10 cellular contexts compared by ENCODE assay signal in genomic region chr19:14113762-14114414, GRCh38. TPM values are rescaled to one million over a fixed set of nuclear protein-coding genes. Genes with fewer than 3 reads are reported as not detected.
DNase-seq lines count a peak whose midpoint lies in the region; ATAC-seq and TF ChIP-seq lines count a peak whose summit lies in the region.
"Had no signal": no experiment of that assay in that cellular context is flagged by ENCODE, and none has a peak within 500 bp of the region (broad histone marks: within the 10 kb centered on the region; RNA-seq: fewer than 3 reads in every experiment).

No MANE protein-coding gene starts in this region.

- intact Hi-C loops in MCF 10A (cut with micrococcal nuclease), result no loop called here

- POLR2A ChIA-PET in MCF 10A (lab: Yijun Ruan, JAX), result interaction anchor here (0.6 kb wide), 1 partner anchor 108 kb away, joined by 3 read pairs; no protein-coding TSS in a partner anchor

- TF ChIP-seq CTCF in GM12874 (IDR thresholded peaks at IDR 0.05; ENCODE audit: insufficient read depth, low read depth, low read length) (peak; percentile 52), MCF 10A (IDR thresholded peaks at IDR 0.05; ENCODE audit: unreplicated experiment) (peak; percentile 35)

- H3K27ac Mint-ChIP-seq in MCF 10A (ENCODE audit: low read depth, unreplicated experiment), result no peak overlapping the region
- peak overlapping the region in 2 of 6 donors; percentile 50 to 85 for H3K27ac Mint-ChIP-seq in naive B cell

- ATAC-seq in naive B cell (ENCODE audit: low read depth in 2 of 2), result no peak
- ATAC-seq in HG02852 (IDR thresholded peaks at IDR 0.05; ENCODE audit: unreplicated experiment), result no peak
- no peak for ATAC-seq in GM18511 (IDR thresholded peaks at IDR 0.05; ENCODE audit: unreplicated experiment)

- H3K9me3 Mint-ChIP-seq in MCF 10A (ENCODE audit: unreplicated experiment), result no peaks in the 10 kb centered on the region
- no peaks in the 10 kb centered on the region for H3K9me3 Mint-ChIP-seq in naive B cell
- H3K9me3 Mint-ChIP-seq: IgD-negative memory B cell had no signal

- H3K4me3 Mint-ChIP-seq in MCF 10A (ENCODE audit: unreplicated experiment) (no peak overlapping the region), naive B cell (peak overlapping the region in 2 of 8 donors; percentile 3 to 84)

- peak; percentile 81 for DNase-seq in SK-MEL-5 (ENCODE audit: low read depth, low spot score)
- no peak for DNase-seq in MCF 10A (ENCODE audit: unreplicated experiment)
- peak; percentile 30 for DNase-seq in naive B cell
- DNase-seq in NCI-H524 treated with DMSO at 0.1 percent for 48 hours (lab: John Stamatoyannopoulos, UW), result no peak
- no peak for DNase-seq in GF-D8 (lab: John Stamatoyannopoulos, UW)

- H3K27me3 Mint-ChIP-seq in MCF 10A (ENCODE audit: insufficient read depth, unreplicated experiment) (no peaks in the 10 kb centered on the region), naive B cell (no peaks in the 10 kb centered on the region)
- H3K27me3 Mint-ChIP-seq: IgD-negative memory B cell had no signal

- CTCF ChIA-PET in MCF 10A (lab: Yijun Ruan, JAX), result interaction anchor here (0.9 to 1.4 kb wide), 5 partner anchors 12 to 342 kb away, joined by 3 to 6 read pairs (median 3); no protein-coding TSS in a partner anchor

- BruUV-seq in MCF 10A (replicated peaks; lab: Mats Ljungman, UMichigan), result no TSS peak

- H3K4me1 Mint-ChIP-seq in MCF 10A (ENCODE audit: insufficient read depth, unreplicated experiment), result peaks cover 14% of the 10 kb centered on the region
- H3K4me1 Mint-ChIP-seq in naive B cell, result peaks cover 37 to 41% (median 40%) of the 10 kb centered on the region in 3 donors

- in situ Hi-C loops in SK-MEL-5 (cut with HindIII; ENCODE audit: low pct_unique_long_range_greater_than_20kb, low sequenced_read_pairs), result no loop called here

- H3K36me3 Mint-ChIP-seq in MCF 10A (ENCODE audit: insufficient read depth, unreplicated experiment), result peaks cover 5% of the 10 kb centered on the region
- no peaks in the 10 kb centered on the region for H3K36me3 Mint-ChIP-seq in naive B cell

RNA-seq across cellular contexts. Expression of gene PRKACA, which starts 3.7 kb away (rescaled TPM):
- total RNA-seq in SK-MEL-5 (2014; rRNA removed; shearing (Covaris generic)), result 15.3 and 19.7 TPM in 2 replicates
- 74.2 and 76.6 TPM in 2 replicates for polyA plus RNA-seq in SK-MEL-5 (2015; cell fraction: cytosol; rRNA removed)
- 12.4 and 21.6 TPM in 2 replicates for polyA plus RNA-seq in SK-MEL-5 (2015; cell fraction: nucleus; rRNA removed)
- total RNA-seq in MCF 10A (2022), result 44.7 and 49.8 TPM in 2 replicates
- 1 to 10 TPM in 3 of 6 donors, under 1 TPM in 2, not detected in 1; 0.60 to 3.1 (median 1.2) TPM for polyA plus RNA-seq in naive B cell (ENCODE audit: low read depth in 6 of 6)

RNA-seq across cellular contexts. Expression of gene ASF1B, which starts 22.5 kb away (rescaled TPM):
- 16.6 TPM in 2 replicates for total RNA-seq in SK-MEL-5 (2014; rRNA removed; shearing (Covaris generic))
- polyA plus RNA-seq in SK-MEL-5 (2015; cell fraction: cytosol; rRNA removed), result 22.5 and 24.1 TPM in 2 replicates
- 4.2 and 6.0 TPM in 2 replicates for polyA plus RNA-seq in SK-MEL-5 (2015; cell fraction: nucleus; rRNA removed)
- total RNA-seq in MCF 10A (2022), result 6.5 and 7.0 TPM in 2 replicates
- 1 to 10 TPM; 1.8 to 4.1 (median 2.5) TPM for polyA plus RNA-seq in naive B cell (ENCODE audit: low read depth in 6 of 6)

RNA-seq across cellular contexts. Expression of gene SAMD1, which starts 23.3 kb away (rescaled TPM):
- 17.2 and 25.9 TPM in 2 replicates for total RNA-seq in SK-MEL-5 (2014; rRNA removed; shearing (Covaris generic))
- polyA plus RNA-seq in SK-MEL-5 (2015; cell fraction: cytosol; rRNA removed), result 36.2 and 38.0 TPM in 2 replicates
- polyA plus RNA-seq in SK-MEL-5 (2015; cell fraction: nucleus; rRNA removed), result 7.6 and 25.9 TPM in 2 replicates
- 12.9 and 19.8 TPM in 2 replicates for total RNA-seq in MCF 10A (2022)
- polyA plus RNA-seq in naive B cell (ENCODE audit: low read depth in 6 of 6), result 1 to 10 TPM in 5 of 6 donors, under 1 TPM in 1; 0.52 to 2.1 (median 1.2) TPM

RNA-seq across cellular contexts. Expression of gene C19orf67, which starts 28.3 kb away (rescaled TPM):
- not detected in 2 replicates for total RNA-seq in SK-MEL-5 (2014; rRNA removed; shearing (Covaris generic))
- not detected in 2 replicates for polyA plus RNA-seq in SK-MEL-5 (2015; cell fraction: cytosol; rRNA removed)
- polyA plus RNA-seq in SK-MEL-5 (2015; cell fraction: nucleus; rRNA removed), result not detected in 2 replicates
- not detected in 2 replicates for total RNA-seq in MCF 10A (2022)
- not detected for polyA plus RNA-seq in naive B cell (ENCODE audit: low read depth in 6 of 6)
- total RNA-seq: mononuclear cell had no signal
- polyA plus RNA-seq: IgD-negative memory B cell had no signal

RNA-seq across cellular contexts. Expression of gene MISP3, which starts 41.3 kb away (rescaled TPM):
- 0.53 and 0.77 TPM in 2 replicates for total RNA-seq in SK-MEL-5 (2014; rRNA removed; shearing (Covaris generic))
- 0.79 and 1.3 TPM in 2 replicates for polyA plus RNA-seq in SK-MEL-5 (2015; cell fraction: cytosol; rRNA removed)
- 3.6 and 4.6 TPM in 2 replicates for polyA plus RNA-seq in SK-MEL-5 (2015; cell fraction: nucleus; rRNA removed)
- total RNA-seq in MCF 10A (2022), result 0.32 and 0.54 TPM in 2 replicates
- polyA plus RNA-seq in naive B cell (ENCODE audit: low read depth in 6 of 6), result under 1 TPM in 3 of 6 donors, not detected in 3; 0.16 to 0.53 (median 0.20) TPM

Comparison
In these comparisons a context has a peak if more than half of its experiments do, and no peak if none do; other contexts are left out.
1. DNase-seq: peak in SK-MEL-5 (single experiment) and naive B cell (single experiment); none in MCF 10A (single experiment), NCI-H524 treated with DMSO at 0.1 percent for 48 hours (single experiment) and GF-D8 (single experiment).